In the genomic region with DNA sequence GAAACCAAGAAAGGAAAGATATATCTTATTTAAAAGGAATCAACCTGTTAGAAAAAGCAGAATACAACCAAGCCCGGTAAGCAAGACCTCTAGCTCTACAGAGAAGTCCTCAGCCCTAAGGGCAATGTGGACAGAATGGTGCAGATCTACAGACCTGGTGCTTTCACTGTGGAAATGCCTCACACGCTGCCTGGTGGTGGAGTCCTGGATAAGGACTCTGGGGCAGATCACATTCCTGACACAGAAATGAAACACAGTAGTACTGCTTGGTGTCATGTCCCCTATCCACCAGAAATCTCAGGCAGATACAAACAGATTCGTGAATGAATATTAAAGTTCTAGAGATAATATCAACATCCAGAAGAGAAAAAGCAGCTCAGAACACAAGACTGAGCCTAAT, we compare ENCODE assay signal across 13 cellular contexts. TPM values are rescaled to one million over a fixed set of nuclear protein-coding genes. Genes with fewer than 3 reads are reported as not detected.
A peak's percentile ranks its signal among the peaks of the same experiment; 100 is the strongest.
DNase-seq lines count a peak whose midpoint lies in the region; ATAC-seq and TF ChIP-seq lines count a peak whose summit lies in the region.
"Had no signal": no experiment of that assay in that cellular context is flagged by ENCODE, and none has a peak within 500 bp of the region (broad histone marks: within the 10 kb centered on the region; RNA-seq: fewer than 3 reads in every experiment).

No MANE protein-coding gene starts in this region.

- H3K9ac ChIP-seq in fibroblast of lung (ENCODE audit: insufficient read depth, low read length) = no peak overlapping the region
- no peak overlapping the region for H3K9ac ChIP-seq in neural progenitor cell

- H3F3A ChIP-seq in neural progenitor cell (ENCODE audit: low read depth) = peaks cover 6% of the 10 kb centered on the region

- H3K79me2 ChIP-seq in fibroblast of lung (ENCODE audit: control insufficient read depth, insufficient read depth, low read length) = peaks cover 100% of the 10 kb centered on the region
- H3K79me2 ChIP-seq in neural progenitor cell (ENCODE audit: low read depth) = peaks cover 100% of the 10 kb centered on the region

- H3K9me3 ChIP-seq in fibroblast of lung (ENCODE audit: control insufficient read depth, insufficient read depth, low read depth, low read length) (no peaks in the 10 kb centered on the region), neural progenitor cell (ENCODE audit: low read depth) (no peaks in the 10 kb centered on the region)

- no peak for ATAC-seq in HG03469 (IDR thresholded peaks at IDR 0.05; ENCODE audit: unreplicated experiment)
- ATAC-seq in activated T-cell treated with anti-CD3 and anti-CD28 coated beads, Interleukin-2, amount 50 U/mL, for 72 hours (replicated peaks in 1 of 2) = no peak
- ATAC-seq: natural killer cell treated with Interleukin-12 subunit alpha and Interleukin-12 subunit beta and Interleukin-15 and Interleukin-18, amount 100 ng/mL, for 72 hours had no signal

- H3K4me3 ChIP-seq in fibroblast of lung (replicated peaks in 1 of 4; ENCODE audit: control extremely low read depth in 1 of 4, insufficient read depth in 1 of 4, low read depth in 3 of 4, low read length in 4 of 4) (peak overlapping the region in 1 of 4 experiments; percentile 22), neural progenitor cell (no peak overlapping the region)

- peaks cover 50% of the 10 kb centered on the region for H3K9me3 Mint-ChIP-seq in neural progenitor cell
- H3K9me3 Mint-ChIP-seq in activated T-cell treated with anti-CD3 and anti-CD28 coated beads, Interleukin-2, amount 50 U/mL, for 72 hours = no peaks in the 10 kb centered on the region
- H3K9me3 Mint-ChIP-seq: activated T-cell treated with anti-CD3 and anti-CD28 coated beads, Interleukin-2, amount 50 U/mL, for 24 hours; natural killer cell treated with Interleukin-12 subunit alpha and Interleukin-12 subunit beta and Interleukin-15 and Interleukin-18, amount 100 ng/mL, for 72 hours had no signal

- H3K27me3 Mint-ChIP-seq in neural progenitor cell (ENCODE audit: insufficient read depth, low read depth) = peaks cover 20% of the 10 kb centered on the region
- H3K27me3 Mint-ChIP-seq in activated T-cell treated with anti-CD3 and anti-CD28 coated beads, Interleukin-2, amount 50 U/mL, for 72 hours (ENCODE audit: low read depth) = peaks cover 5% of the 10 kb centered on the region

- H4K20me1 ChIP-seq in fibroblast of lung (ENCODE audit: control insufficient read depth, extremely low read depth, insufficient read depth, low read length) (peaks cover 6% of the 10 kb centered on the region), neural progenitor cell (ENCODE audit: low read depth) (peaks cover 100% of the 10 kb centered on the region)

- H3K4me1 ChIP-seq in fibroblast of lung (ENCODE audit: control insufficient read depth, extremely low read depth, insufficient read depth, low read length) (peaks cover 20% of the 10 kb centered on the region), neural progenitor cell (peaks cover 55% of the 10 kb centered on the region)

- no peak overlapping the region for H2AFZ ChIP-seq in fibroblast of lung (ENCODE audit: low read length)
- H2AFZ ChIP-seq in neural progenitor cell (replicated peaks) = no peak overlapping the region

- peaks cover 49% of the 10 kb centered on the region for H3K4me1 Mint-ChIP-seq in neural progenitor cell
- peaks cover 6% of the 10 kb centered on the region for H3K4me1 Mint-ChIP-seq in activated T-cell treated with anti-CD3 and anti-CD28 coated beads, Interleukin-2, amount 50 U/mL, for 72 hours (ENCODE audit: low read depth)

- no peak overlapping the region for H3K27ac Mint-ChIP-seq in neural progenitor cell
- no peak overlapping the region for H3K27ac Mint-ChIP-seq in activated T-cell treated with anti-CD3 and anti-CD28 coated beads, Interleukin-2, amount 50 U/mL, for 72 hours
- H3K27ac Mint-ChIP-seq: activated T-cell treated with anti-CD3 and anti-CD28 coated beads, Interleukin-2, amount 50 U/mL, for 24 hours; natural killer cell treated with Interleukin-12 subunit alpha and Interleukin-12 subunit beta and Interleukin-15 and Interleukin-18, amount 100 ng/mL, for 72 hours had no signal

- no peak overlapping the region for H3K27ac ChIP-seq in fibroblast of lung (ENCODE audit: insufficient read depth, low read length)
- no peak overlapping the region for H3K27ac ChIP-seq in neural progenitor cell

- H3K36me3 Mint-ChIP-seq in neural progenitor cell = peaks cover 79% of the 10 kb centered on the region
- H3K36me3 Mint-ChIP-seq in activated T-cell treated with anti-CD3 and anti-CD28 coated beads, Interleukin-2, amount 50 U/mL, for 72 hours (ENCODE audit: insufficient read depth in 2 of 2) = no peaks in the 10 kb centered on the region
- H3K36me3 Mint-ChIP-seq: natural killer cell treated with Interleukin-12 subunit alpha and Interleukin-12 subunit beta and Interleukin-15 and Interleukin-18, amount 100 ng/mL, for 72 hours had no signal

- H3K27me3 ChIP-seq in fibroblast of lung (ENCODE audit: control insufficient read depth, insufficient read depth, low read length) (no peaks in the 10 kb centered on the region), neural progenitor cell (no peaks in the 10 kb centered on the region)

- TF ChIP-seq CTCF in fibroblast of lung (conservative IDR thresholded peaks at IDR 0.05 in 1 of 2, IDR thresholded peaks at IDR 0.05 in 1 of 2; ENCODE audit: low read depth in 1 of 2, low read length in 2 of 2) (no peak), neural progenitor cell (IDR thresholded peaks at IDR 0.05) (no peak)

- H3K36me3 ChIP-seq in fibroblast of lung (ENCODE audit: control insufficient read depth, insufficient read depth, low read length) (no peaks in the 10 kb centered on the region), neural progenitor cell (peaks cover 3% of the 10 kb centered on the region)

- DNase-seq in AG08395 (ENCODE audit: low spot score) = peak; percentile 42
- peak; percentile 35 for DNase-seq in RPMI7951 (ENCODE audit: low read depth)
- DNase-seq in fibroblast of lung (ENCODE audit: low read depth in 2 of 2) = no peak
- no peak for DNase-seq in neural progenitor cell (ENCODE audit: low spot score)
- DNase-seq in NCI-H187 treated with DMSO at 0.1 percent for 48 hours (lab: John Stamatoyannopoulos, UW) = no peak
- DNase-seq in activated T-cell treated with anti-CD3 and anti-CD28 coated beads, Interleukin-2, amount 50 U/mL, for 48 hours = no peak
- DNase-seq in activated T-cell treated with anti-CD3 and anti-CD28 coated beads, Interleukin-2, amount 50 U/mL, for 72 hours = no peak
- DNase-seq: activated T-cell treated with anti-CD3 and anti-CD28 coated beads, Interleukin-2, amount 50 U/mL, for 24 hours; DMS53; MV-4-11; NCI-H82 had no signal

- no peak overlapping the region for H3K4me3 Mint-ChIP-seq in neural progenitor cell
- H3K4me3 Mint-ChIP-seq in activated T-cell treated with anti-CD3 and anti-CD28 coated beads, Interleukin-2, amount 50 U/mL, for 72 hours = no peak overlapping the region
- H3K4me3 Mint-ChIP-seq: activated T-cell treated with anti-CD3 and anti-CD28 coated beads, Interleukin-2, amount 50 U/mL, for 24 hours; natural killer cell treated with Interleukin-12 subunit alpha and Interleukin-12 subunit beta and Interleukin-15 and Interleukin-18, amount 100 ng/mL, for 72 hours had no signal

- H3K4me2 ChIP-seq in fibroblast of lung (ENCODE audit: extremely low read depth, insufficient read depth, low read length) (peak overlapping the region; percentile 44), neural progenitor cell (peak overlapping the region; percentile 50)

RNA-seq across cellular contexts. Expression of a gene that starts 6.8 kb away (rescaled TPM):
- total RNA-seq in RPMI7951 (2014; rRNA removed; shearing (Covaris generic)) = 315 and 321 TPM in 2 replicates
- total RNA-seq in fibroblast of lung = 312 and 601 TPM in 2 replicates
- polyA plus RNA-seq in fibroblast of lung = 637 and 670 TPM in 2 replicates
- 520 and 526 TPM in 2 replicates for polyA plus RNA-seq in fibroblast of lung (2012)
- polyA minus RNA-seq in fibroblast of lung (ENCODE audit: low replicate concordance) = 153 and 168 TPM in 2 replicates
- total RNA-seq in neural progenitor cell (ENCODE audit: low replicate concordance) = 477 and 644 TPM in 2 replicates
- 10 to 100 TPM in 1 of 2 donors, 1 to 10 TPM in 1; 6.3 to 11.2 TPM for total RNA-seq in activated T-cell treated with anti-CD3 and anti-CD28 coated beads, Interleukin-2, amount 50 U/mL, for 72 hours

Comparison
In these comparisons a context has a peak if more than half of its experiments do, and no peak if none do; other contexts are left out.
1. DNase-seq: peak in AG08395 (single experiment) and RPMI7951 (single experiment); none in fibroblast of lung (0 of 2), neural progenitor cell (single experiment), NCI-H187 treated with DMSO at 0.1 percent for 48 hours (single experiment), activated T-cell treated with anti-CD3 and anti-CD28 coated beads, Interleukin-2, amount 50 U/mL, for 48 hours (0 of 2) and activated T-cell treated with anti-CD3 and anti-CD28 coated beads, Interleukin-2, amount 50 U/mL, for 72 hours (0 of 2).
2. RNA of a gene that starts 6.8 kb away (total RNA-seq): 477 to 644 TPM in neural progenitor cell, 312 to 601 TPM in fibroblast of lung and 315 to 321 TPM in RPMI7951; 6.3 to 11.2 TPM in activated T-cell treated with anti-CD3 and anti-CD28 coated beads, Interleukin-2, amount 50 U/mL, for 72 hours; every median in the first group is over 10 times any median in the second.